ENCODE assay signal across 11 cellular contexts in genomic region chr12:88960213-88960878, GRCh38.
DNase-seq lines count a peak whose midpoint lies in the region; ATAC-seq lines count a peak whose summit lies in the region.
"Had no signal": no experiment of that assay in that cellular context is flagged by ENCODE, and none has a peak within 500 bp of the region (broad histone marks: within the 10 kb centered on the region; RNA-seq: fewer than 3 reads in every experiment).

No MANE protein-coding gene starts in this region.

- H4K20me1 ChIP-seq in GM23248 (ENCODE audit: insufficient read depth): no peaks in the 10 kb centered on the region

- no peaks in the 10 kb centered on the region for H3K27me3 ChIP-seq in GM23248 (replicated peaks; ENCODE audit: insufficient read depth)
- H3K27me3 ChIP-seq: sigmoid colon had no signal

- H2AFZ ChIP-seq in GM23248: no peak overlapping the region

- H3K9me3 ChIP-seq in GM23248 (ENCODE audit: low read depth): no peaks in the 10 kb centered on the region
- H3K9me3 ChIP-seq in mesodermal cell (ENCODE audit: control insufficient read depth, low read length): no peaks in the 10 kb centered on the region
- H3K9me3 ChIP-seq: sigmoid colon had no signal

- H3K4me2 ChIP-seq in GM23248 (ENCODE audit: unreplicated experiment): peak overlapping the region; percentile 36

- H3F3A ChIP-seq in GM23248 (ENCODE audit: insufficient read depth): peaks cover 4% of the 10 kb centered on the region

- H3K4me1 ChIP-seq in GM23248 (ENCODE audit: insufficient read depth) (peaks cover 8% of the 10 kb centered on the region; the same call in 1 of the 2 replicates), mesodermal cell (ENCODE audit: control insufficient read depth, insufficient read depth, low read length, poor library complexity, severe bottlenecking) (peaks cover 29% of the 10 kb centered on the region)

- ATAC-seq in HG02884 (IDR thresholded peaks at IDR 0.05; ENCODE audit: unreplicated experiment): no peak

- WGBS in GM23248 (ENCODE audit: low coverage in 1 of 2, low lambda C conversion rate in 2 of 2, missing lambda C conversion rate in 2 of 2), 2 experiments: 98 to 99% methylated on average over 2 of the region's 2 CpGs
- no CpG with 5 or more reads among the region's 2 CpGs for WGBS in mesodermal cell (ENCODE audit: insufficient coverage in 2 of 2), 2 experiments

- no peaks in the 10 kb centered on the region for H3K9me2 ChIP-seq in GM23248 (ENCODE audit: insufficient read depth)

- DNase-seq in GM23248: peak; percentile 43
- peak; percentile 32 for DNase-seq in NCI-H146 treated with DMSO at 0.1 percent for 48 hours (lab: John Stamatoyannopoulos, UW; ENCODE audit: unreplicated experiment)
- DNase-seq in dermis microvascular lymphatic vessel endothelial cell (ENCODE audit: low read depth in 2 of 2): peak; percentile 43 to 86
- DNase-seq in NCI-H1048 (lab: John Stamatoyannopoulos, UW): no peak
- DNase-seq in SHP77 (lab: John Stamatoyannopoulos, UW): no peak
- DNase-seq: activated CD4-positive, alpha-beta T cell treated with anti-CD3 and anti-CD28 coated beads for 48 hours; activated gamma-delta T cell treated with Interleukin-2 at 50 U/mL for 16 hours; NCI-H524; sigmoid colon had no signal

- H3K36me3 ChIP-seq in GM23248 (ENCODE audit: low read depth) (no peaks in the 10 kb centered on the region), mesodermal cell (ENCODE audit: control insufficient read depth, insufficient read depth, low read length) (no peaks in the 10 kb centered on the region)
- H3K36me3 ChIP-seq: sigmoid colon had no signal

- H3K27ac ChIP-seq in GM23248: no peak overlapping the region
- H3K27ac ChIP-seq in mesodermal cell (ENCODE audit: low read depth, low read length, severe bottlenecking): peak overlapping the region; percentile 30

- no peak overlapping the region for H3K9ac ChIP-seq in GM23248

- no peaks in the 10 kb centered on the region for H3K79me2 ChIP-seq in GM23248 (ENCODE audit: insufficient read depth)

- in situ Hi-C loops in GM23248 (cut with MboI): no loop called here

- no peak overlapping the region for H3K4me3 ChIP-seq in GM23248
- no peak overlapping the region for H3K4me3 ChIP-seq in mesodermal cell (ENCODE audit: extremely low read depth, insufficient read depth, low read length, poor library complexity, severe bottlenecking)
- H3K4me3 ChIP-seq: sigmoid colon had no signal

Comparison
In these comparisons a context has a peak if more than half of its experiments do, and no peak if none do; other contexts are left out.
1. DNase-seq: peak in GM23248 (single experiment), NCI-H146 treated with DMSO at 0.1 percent for 48 hours (single experiment) and dermis microvascular lymphatic vessel endothelial cell (2 of 2); none in NCI-H1048 (single experiment) and SHP77 (0 of 2).